In genomic region chr14:39219075-39219499, GRCh38 we compare ENCODE assay signal across 1 cellular context.
TF ChIP-seq lines count a peak whose summit lies in the region.

No MANE protein-coding gene starts in this region.

TF ChIP-seq in HepG2, 621 proteins besides CTCF, POLR2A, EP300 and RAD21 (continued from another document and continues in another):
- TF ChIP-seq TEF (CRISPR knock-in tag; IDR thresholded peaks at IDR 0.05) (no peak), PPARG (CRISPR knock-in tag; conservative IDR thresholded peaks at IDR 0.05) (0 out of 2 replicates have a peak, but pooled peaks have one; percentile 15), LRRFIP1 (CRISPR knock-in tag; conservative IDR thresholded peaks at IDR 0.05) (no peak), ZKSCAN5 (CRISPR knock-in tag; IDR thresholded peaks at IDR 0.05) (no peak), NR2F6 (IDR thresholded peaks at IDR 0.05) (no peak), NR2F6 (CRISPR knock-in tag; IDR thresholded peaks at IDR 0.05) (peak; percentile 79), JARID2 (CRISPR knock-in tag; IDR thresholded peaks at IDR 0.05; ENCODE audit: insufficient replicate concordance) (no peak), PRDM10 (CRISPR knock-in tag; IDR thresholded peaks at IDR 0.05; ENCODE audit: low read depth) (no peak), TCF12 (IDR thresholded peaks at IDR 0.05) (no peak), TCF12 (CRISPR knock-in tag; IDR thresholded peaks at IDR 0.05) (no peak), EEA1 (CRISPR knock-in tag; IDR thresholded peaks at IDR 0.05; ENCODE audit: borderline replicate concordance) (no peak), MYC (CRISPR knock-in tag; IDR thresholded peaks at IDR 0.05; ENCODE audit: borderline replicate concordance) (no peak), PRMT3 (CRISPR knock-in tag; IDR thresholded peaks at IDR 0.05; ENCODE audit: borderline replicate concordance, low read depth) (no peak), USF2 (IDR thresholded peaks at IDR 0.05; ENCODE audit: low read depth, low read length) (peak; percentile 52; the same call in 1 of the 2 replicates), USF2 (CRISPR knock-in tag; IDR thresholded peaks at IDR 0.05; ENCODE audit: borderline replicate concordance) (peak; percentile 83; the same call in 1 of the 2 replicates), HMGXB4 (CRISPR knock-in tag; IDR thresholded peaks at IDR 0.05; ENCODE audit: borderline replicate concordance in 1 of 2, low read depth in 1 of 2) (peak in 1 of 2 experiments; percentile 50; a peak in 1 of 4 replicates), HNRNPL (IDR thresholded peaks at IDR 0.05; ENCODE audit: low read depth, low read length) (no peak), ADNP (CRISPR knock-in tag; IDR thresholded peaks at IDR 0.05) (no peak), ETV5 (CRISPR knock-in tag; IDR thresholded peaks at IDR 0.05; ENCODE audit: borderline replicate concordance) (peak; percentile 73; the same call in 1 of the 2 replicates), ZBTB8A (CRISPR knock-in tag; IDR thresholded peaks at IDR 0.05; ENCODE audit: borderline replicate concordance, low read depth) (no peak), ZNF333 (CRISPR knock-in tag; IDR thresholded peaks at IDR 0.05; ENCODE audit: borderline replicate concordance) (no peak), ZBTB20 (CRISPR knock-in tag; IDR thresholded peaks at IDR 0.05; ENCODE audit: borderline replicate concordance, low read depth) (0 out of 2 replicates have a peak, but pooled peaks have one; percentile 18), ZBTB49 (CRISPR knock-in tag; IDR thresholded peaks at IDR 0.05; ENCODE audit: borderline replicate concordance) (no peak), WIZ (CRISPR knock-in tag; IDR thresholded peaks at IDR 0.05) (no peak), FOXO4 (CRISPR knock-in tag; conservative IDR thresholded peaks at IDR 0.05) (peak; percentile 91; the same call in 1 of the 2 replicates), ZBTB2 (CRISPR knock-in tag; IDR thresholded peaks at IDR 0.05; ENCODE audit: low read depth) (no peak), POLR2AphosphoS2 (IDR thresholded peaks at IDR 0.05; ENCODE audit: low read depth, low read length) (no peak), ONECUT2 (CRISPR knock-in tag; IDR thresholded peaks at IDR 0.05) (no peak), MBNL3 (CRISPR knock-in tag; conservative IDR thresholded peaks at IDR 0.05) (no peak), TEAD3 (CRISPR knock-in tag; optimal IDR thresholded peaks at IDR 0.05; ENCODE audit: borderline replicate concordance) (peak; percentile 94), KLF9 (CRISPR knock-in tag; IDR thresholded peaks at IDR 0.05; ENCODE audit: low read depth) (no peak), SMARCC2 (IDR thresholded peaks at IDR 0.05) (no peak), HDAC6 (IDR thresholded peaks at IDR 0.05; ENCODE audit: low read depth, low read length) (no peak), CBX2 (IDR thresholded peaks at IDR 0.05; ENCODE audit: low read depth, low read length) (no peak), CBX2 (CRISPR knock-in tag; IDR thresholded peaks at IDR 0.05; ENCODE audit: low read depth) (no peak), CC2D1A (CRISPR knock-in tag; IDR thresholded peaks at IDR 0.05) (no peak), IKZF5 (CRISPR knock-in tag; IDR thresholded peaks at IDR 0.05) (peak; percentile 21; the same call in 1 of the 2 replicates), GPBP1L1 (CRISPR knock-in tag; IDR thresholded peaks at IDR 0.05) (no peak), ZNF747 (CRISPR knock-in tag; IDR thresholded peaks at IDR 0.05; ENCODE audit: borderline replicate concordance) (no peak), AHR (CRISPR knock-in tag; IDR thresholded peaks at IDR 0.05) (no peak), ZSCAN21 (CRISPR knock-in tag; IDR thresholded peaks at IDR 0.05; ENCODE audit: borderline replicate concordance) (no peak), FOXA1 (IDR thresholded peaks at IDR 0.05) (no peak), FOXA1 (CRISPR knock-in tag; IDR thresholded peaks at IDR 0.05) (peak; percentile 68), KLF12 (CRISPR knock-in tag; IDR thresholded peaks at IDR 0.05; ENCODE audit: borderline replicate concordance) (0 out of 2 replicates have a peak, but pooled peaks have one; percentile 51)
